15 cellular contexts compared by ENCODE assay signal in the genomic region with DNA sequence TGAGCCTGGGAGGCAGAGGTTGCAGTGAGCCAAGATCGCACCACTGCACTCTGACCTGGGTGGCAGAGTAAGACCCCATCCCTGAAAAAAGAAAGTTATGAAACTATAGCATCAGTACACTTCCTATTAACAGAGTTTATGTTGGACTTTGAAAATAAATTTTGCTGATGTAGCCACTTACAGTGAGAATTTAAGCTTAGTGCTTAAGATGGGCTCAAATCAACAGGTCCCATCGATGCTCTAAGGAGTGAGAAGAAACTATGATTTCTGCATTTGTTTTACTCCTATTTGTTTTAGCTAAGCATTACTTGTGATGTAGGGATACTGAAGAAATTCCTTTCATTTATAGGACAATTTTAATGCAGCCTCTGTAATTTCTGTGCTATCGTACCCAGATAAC.
DNase-seq lines count a peak whose midpoint lies in the region; ATAC-seq, FAIRE-seq and TF ChIP-seq lines count a peak whose summit lies in the region.
"Had no signal": no experiment of that assay in that cellular context is flagged by ENCODE, and none has a peak within 500 bp of the region (broad histone marks: within the 10 kb centered on the region; RNA-seq: fewer than 3 reads in every experiment).

No MANE protein-coding gene starts in this region.

- DNase-seq in activated naive CD4-positive, alpha-beta T cell treated with anti-CD3 and anti-CD28 coated beads for 36 hours: no peak
- no peak for DNase-seq in activated naive CD4-positive, alpha-beta T cell (lab: John Stamatoyannopoulos, UW)
- DNase-seq in RWPE1 (ENCODE audit: low spot score): no peak
- DNase-seq in K562 (ENCODE audit: extremely low read depth in 1 of 4, low spot score in 3 of 4): no peak
- no peak for DNase-seq in smooth muscle cell (lab: John Stamatoyannopoulos, UW; ENCODE audit: unreplicated experiment)
- DNase-seq in foreskin fibroblast: no peak
- DNase-seq in heart right ventricle: no peak
- DNase-seq: NCI-H82, SHP77 treated with DMSO at 0.1 percent for 48 hours had no signal

- H3K79me2 ChIP-seq in K562 (ENCODE audit: control insufficient read depth, insufficient read depth, low read length): no peaks in the 10 kb centered on the region
- H3K79me2 ChIP-seq in smooth muscle cell (ENCODE audit: low read depth): no peaks in the 10 kb centered on the region

- CTCF ChIA-PET in activated naive CD4-positive, alpha-beta T cell treated with anti-CD3 and anti-CD28 coated beads for 36 hours (lab: Charles Lee): interaction anchor here (0.6 to 4.4 kb wide), 5 partner anchors 12 to 397 kb away, joined by 3 to 101 read pairs (median 3); no protein-coding TSS in a partner anchor
- CTCF ChIA-PET in RWPE1 (lab: Yijun Ruan, JAX): interaction anchor here (0.5 kb wide), 2 partner anchors 78 to 1369 kb away, joined by 3 read pairs; no protein-coding TSS in a partner anchor
- CTCF ChIA-PET in K562 (lab: Yijun Ruan, JAX; ENCODE audit: low intra/inter-chr PET ratio): no interaction called here

- in situ Hi-C loops in K562 (cut with MboI): loop anchor here (5.0 kb wide), 2 partner anchors 238 to 493 kb away; no protein-coding TSS in a partner anchor

- H3K4me2 ChIP-seq in K562 (ENCODE audit: insufficient read depth, low read length) (no peak overlapping the region), smooth muscle cell (peak overlapping the region; percentile 37)
- H3K4me2 ChIP-seq: KMS-11 had no signal

- H3K27me3 Mint-ChIP-seq in activated naive CD4-positive, alpha-beta T cell treated with anti-CD3 and anti-CD28 coated beads for 36 hours (ENCODE audit: low read depth): no peaks in the 10 kb centered on the region
- H3K27me3 Mint-ChIP-seq: progenitor cell of endocrine pancreas had no signal

- intact Hi-C loops in activated naive CD4-positive, alpha-beta T cell treated with anti-CD3 and anti-CD28 coated beads for 36 hours (cut with micrococcal nuclease): loop anchor here (2.0 to 10.0 kb wide), 4 partner anchors 176 to 1013 kb away; a partner anchor contains a TSS
- intact Hi-C loops in K562 (cut with micrococcal nuclease) (loop anchor here (5.0 kb wide), 1 partner anchor 1018 kb away; no protein-coding TSS in a partner anchor), heart right ventricle (cut with DNase I) (loop anchor here in 9 of 10 donors (5.0 to 10.0 kb wide), 8 partner anchors 74 to 496 kb away; a partner anchor contains a TSS)

- no peaks in the 10 kb centered on the region for H3K9me3 Mint-ChIP-seq in activated naive CD4-positive, alpha-beta T cell treated with anti-CD3 and anti-CD28 coated beads for 36 hours

- FAIRE-seq in K562 (lab: Jason Lieb, UNC): no peak
- FAIRE-seq: H1 had no signal

- POLR2A ChIA-PET in RWPE1 (lab: Yijun Ruan, JAX; ENCODE audit: low non-redundant PET): no interaction called here
- POLR2A ChIA-PET in K562 (lab: Yijun Ruan, JAX): no interaction called here

- H2AFZ ChIP-seq in K562 (ENCODE audit: low read depth, low read length) (no peak overlapping the region), smooth muscle cell (ENCODE audit: low read depth) (no peak overlapping the region)

- ATAC-seq in K562 (no peak), heart right ventricle (no peak), GM21786 (IDR thresholded peaks at IDR 0.05; ENCODE audit: unreplicated experiment) (no peak)

- no TSS peak for BruUV-seq in K562 (replicated peaks; lab: Mats Ljungman, UMichigan)

- H3K9me1 ChIP-seq in K562 (ENCODE audit: control insufficient read depth, insufficient read depth, low read length): no peaks in the 10 kb centered on the region

- peaks cover 51% of the 10 kb centered on the region for H3K4me1 Mint-ChIP-seq in activated naive CD4-positive, alpha-beta T cell treated with anti-CD3 and anti-CD28 coated beads for 36 hours (ENCODE audit: low read depth)

- WGBS in K562 (ENCODE audit: insufficient coverage, low coverage, missing lambda C conversion rate): 34% methylated on average over 3 of the region's 3 CpGs
- WGBS in smooth muscle cell (ENCODE audit: low lambda C conversion rate): 86% methylated on average over 3 of the region's 3 CpGs
- WGBS in heart right ventricle, 2 donors: 85 to 86% methylated on average over 3 of the region's 3 CpGs

- peaks cover 15% of the 10 kb centered on the region for H3F3A ChIP-seq in smooth muscle cell (ENCODE audit: low read depth)

- no peak overlapping the region for H3K4me3 Mint-ChIP-seq in activated naive CD4-positive, alpha-beta T cell treated with anti-CD3 and anti-CD28 coated beads for 36 hours

- no peak overlapping the region for H3K9ac ChIP-seq in K562 (ENCODE audit: insufficient read depth in 1 of 2, low read depth in 2 of 2, low read length in 2 of 2)
- H3K9ac ChIP-seq in smooth muscle cell (ENCODE audit: low read depth): no peak overlapping the region
- H3K9ac ChIP-seq: KMS-11 had no signal

- TF ChIP-seq POLR2A in K562 (conservative IDR thresholded peaks at IDR 0.05): no peak

- H3K4me3 ChIP-seq in K562 (no peak overlapping the region), smooth muscle cell (no peak overlapping the region), foreskin fibroblast (ENCODE audit: low read depth in 1 of 2, low read length in 2 of 2) (no peak overlapping the region), heart right ventricle (no peak overlapping the region)
- H3K4me3 ChIP-seq: body of pancreas, gastrocnemius medialis had no signal

- H3K9me3 ChIP-seq in K562 (replicated peaks; ENCODE audit: control insufficient read depth, insufficient read depth, low read depth, low read length): no peaks in the 10 kb centered on the region
- H3K9me3 ChIP-seq in smooth muscle cell (replicated peaks; ENCODE audit: low read depth): no peaks in the 10 kb centered on the region
- no peaks in the 10 kb centered on the region for H3K9me3 ChIP-seq in heart right ventricle
- H3K9me3 ChIP-seq: body of pancreas, gastrocnemius medialis had no signal

- H3K27me3 ChIP-seq in K562 (ENCODE audit: control insufficient read depth in 2 of 2, insufficient read depth in 2 of 2, low read length in 2 of 2) (peaks cover 3 to 9% of the 10 kb centered on the region in 2 experiments; a peak in 3 of 5 replicates), smooth muscle cell (ENCODE audit: low read depth) (no peaks in the 10 kb centered on the region), heart right ventricle (no peaks in the 10 kb centered on the region)
- H3K27me3 ChIP-seq: body of pancreas, gastrocnemius medialis had no signal

- H3K4me1 ChIP-seq in K562 (replicated peaks in 1 of 2; ENCODE audit: control insufficient read depth in 2 of 2, insufficient read depth in 2 of 2, low read length in 2 of 2): 0 out of 5 replicates have a peak, but pooled peaks cover 0 to 2% of the 10 kb centered on the region in 2 experiments
- peaks cover 10% of the 10 kb centered on the region for H3K4me1 ChIP-seq in smooth muscle cell (ENCODE audit: low read depth)
- H3K4me1 ChIP-seq in heart right ventricle: peaks cover 0 to 24% (median 13%) of the 10 kb centered on the region in 9 donors

- H3K27ac ChIP-seq in RWPE1 (peak overlapping the region; percentile 61), K562 (ENCODE audit: extremely low read depth, low read depth, low read length) (no peak overlapping the region), smooth muscle cell (ENCODE audit: low read depth) (peak overlapping the region; percentile 89), heart right ventricle (peak overlapping the region in 1 of 10 donors; percentile 66)
- H3K27ac ChIP-seq: body of pancreas, gastrocnemius medialis, KMS-11 had no signal

- no peak for TF ChIP-seq EP300 in K562 (IDR thresholded peaks at IDR 0.05; ENCODE audit: low read length)

- no peaks in the 10 kb centered on the region for H3K36me3 Mint-ChIP-seq in activated naive CD4-positive, alpha-beta T cell treated with anti-CD3 and anti-CD28 coated beads for 36 hours (ENCODE audit: low read depth)

- no peaks in the 10 kb centered on the region for H4K20me1 ChIP-seq in K562 (replicated peaks; ENCODE audit: control insufficient read depth, insufficient read depth, low read length)
- H4K20me1 ChIP-seq in smooth muscle cell (ENCODE audit: low read depth): no peaks in the 10 kb centered on the region

- no peak for TF ChIP-seq RAD21 in K562 (CRISPR knock-in tag; conservative IDR thresholded peaks at IDR 0.05 in 1 of 2, IDR thresholded peaks at IDR 0.05 in 1 of 2)

- TF ChIP-seq CTCF in RWPE1 (conservative IDR thresholded peaks at IDR 0.05; ENCODE audit: low read depth) (no peak), K562 (IDR thresholded peaks at IDR 0.05 in 2 of 3, conservative IDR thresholded peaks at IDR 0.05 in 1 of 3; ENCODE audit: insufficient read depth in 2 of 3, low read depth in 1 of 3, low read length in 3 of 3) (no peak), smooth muscle cell (IDR thresholded peaks at IDR 0.05; ENCODE audit: borderline replicate concordance, insufficient read depth, poor library complexity, severe bottlenecking) (no peak), foreskin fibroblast (IDR thresholded peaks at IDR 0.05; ENCODE audit: low read depth, low read length) (no peak), heart right ventricle (IDR thresholded peaks at IDR 0.05) (no peak)

- peak overlapping the region; percentile 85 for H3K27ac Mint-ChIP-seq in activated naive CD4-positive, alpha-beta T cell treated with anti-CD3 and anti-CD28 coated beads for 36 hours
- H3K27ac Mint-ChIP-seq: progenitor cell of endocrine pancreas had no signal

- no peaks in the 10 kb centered on the region for H3K36me3 ChIP-seq in K562 (ENCODE audit: control insufficient read depth, insufficient read depth, low read length)
- H3K36me3 ChIP-seq in smooth muscle cell (ENCODE audit: low read depth): no peaks in the 10 kb centered on the region
- H3K36me3 ChIP-seq in heart right ventricle: no peaks in the 10 kb centered on the region
- H3K36me3 ChIP-seq: gastrocnemius medialis had no signal

TF ChIP-seq in K562, 482 proteins besides CTCF, POLR2A, EP300 and RAD21:
- peak; percentile 29; the same call in 1 of the 2 replicates for TF ChIP-seq ZNF316 (IDR thresholded peaks at IDR 0.05)
- TF ChIP-seq ELF1 (tag; IDR thresholded peaks at IDR 0.05): no peak
- TF ChIP-seq C11orf30 (IDR thresholded peaks at IDR 0.05; ENCODE audit: low read depth): peak; percentile 29; the same call in 1 of the 2 replicates
